ENCODE assay signal across 11 cellular contexts in the genomic region with DNA sequence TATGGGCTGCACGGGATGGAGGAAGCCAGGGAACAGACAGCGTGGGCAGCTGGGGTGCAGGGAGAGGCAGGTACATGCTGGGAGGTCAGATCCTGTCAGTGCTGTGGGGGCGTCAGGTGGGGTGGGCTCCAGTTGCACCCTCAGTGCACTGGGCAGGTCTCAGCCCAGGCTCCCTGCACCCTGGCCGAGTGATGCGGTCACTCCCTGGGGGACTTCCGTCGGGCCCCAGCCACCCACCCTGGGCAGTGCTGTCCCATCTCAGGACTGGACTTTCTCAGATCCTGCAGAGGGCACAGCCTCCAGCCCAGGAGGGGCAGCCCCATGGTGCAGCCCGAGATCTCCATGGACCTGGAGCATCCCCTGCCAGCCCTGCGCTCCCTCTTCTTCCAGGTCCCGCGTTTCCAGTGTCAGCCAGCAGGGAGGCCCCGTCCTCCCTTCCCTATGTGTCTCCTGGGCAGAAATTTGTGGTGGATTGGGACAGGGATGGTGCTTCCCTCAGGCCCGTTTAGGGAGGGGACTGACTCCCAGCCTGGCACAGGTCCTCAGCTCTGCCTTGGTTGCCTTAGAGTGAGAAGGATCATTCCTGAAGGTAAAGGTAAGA. TPM values are rescaled to one million over a fixed set of nuclear protein-coding genes. Genes with fewer than 3 reads are reported as not detected.
"Had no signal": no experiment of that assay in that cellular context is flagged by ENCODE, and none has a peak within 500 bp of the region (broad histone marks: within the 10 kb centered on the region; RNA-seq: fewer than 3 reads in every experiment).

No MANE protein-coding gene starts in this region.

RNA-seq across cellular contexts. Expression of gene SPATA31C2, which starts 10.5 kb away (rescaled TPM):
- total RNA-seq: stomach, subcutaneous adipose tissue, suprapubic skin, temporal lobe, thoracic aorta, transverse colon, upper lobe of left lung, upper lobe of right lung, ureter, urinary bladder, vagina had no signal
- polyA plus RNA-seq: stomach, urinary bladder had no signal
